In the genomic region with DNA sequence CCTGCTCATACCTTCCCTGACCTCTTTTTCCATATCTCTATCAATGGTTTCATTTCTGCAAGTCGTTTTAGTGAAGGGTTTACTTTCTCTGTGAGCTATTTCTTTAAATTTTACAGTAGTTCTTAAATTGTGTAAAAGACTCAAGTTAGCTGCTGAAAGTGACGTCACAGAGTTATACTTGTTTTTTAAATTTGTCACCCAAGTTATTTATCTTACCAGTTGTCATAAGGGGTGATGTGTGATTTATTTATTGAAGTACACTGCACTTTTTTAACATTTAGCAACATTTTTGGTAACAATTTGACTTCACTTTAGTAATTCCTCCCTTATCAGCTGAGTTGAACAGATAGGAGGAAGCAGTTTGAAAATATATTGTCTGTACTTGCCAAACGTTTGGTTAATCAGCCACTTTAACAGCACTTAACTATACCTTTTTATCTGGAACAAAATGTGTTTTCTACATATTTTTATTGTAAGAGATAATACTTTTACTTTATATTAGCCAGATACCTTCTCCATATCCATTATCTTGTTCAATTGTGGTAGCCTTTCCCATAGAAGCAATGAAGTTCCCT, we compare ENCODE assay signal across 14 cellular contexts. TPM values are rescaled to one million over a fixed set of nuclear protein-coding genes. Genes with fewer than 3 reads are reported as not detected.
DNase-seq lines count a peak whose midpoint lies in the region; ATAC-seq, FAIRE-seq and TF ChIP-seq lines count a peak whose summit lies in the region.
"Had no signal": no experiment of that assay in that cellular context is flagged by ENCODE, and none has a peak within 500 bp of the region (broad histone marks: within the 10 kb centered on the region; RNA-seq: fewer than 3 reads in every experiment).

No MANE protein-coding gene starts in this region.

- peak overlapping the region; percentile 71 for H3K27ac Mint-ChIP-seq in Calu3 (ENCODE audit: unreplicated experiment)
- peak overlapping the region in 1 of 2 donors; percentile 75 for H3K27ac Mint-ChIP-seq in natural killer cell treated with Interleukin-12 subunit alpha and Interleukin-12 subunit beta and Interleukin-15 and Interleukin-18, amount 100 ng/mL, for 72 hours
- H3K27ac Mint-ChIP-seq: stimulated activated memory B cell treated with anti-CD40 and anti-IgM and Interleukin-4, amounts not matched to agents 10 μg/mL and 1 μg/mL and 100 μg/mL, for 72 hours had no signal

- no peaks in the 10 kb centered on the region for H3K27me3 Mint-ChIP-seq in Calu3 (ENCODE audit: unreplicated experiment)
- H3K27me3 Mint-ChIP-seq in natural killer cell treated with Interleukin-12 subunit alpha and Interleukin-12 subunit beta and Interleukin-15 and Interleukin-18, amount 100 ng/mL, for 72 hours: no peaks in the 10 kb centered on the region
- H3K27me3 Mint-ChIP-seq: stimulated activated memory B cell treated with anti-CD40 and anti-IgM and Interleukin-4, amounts not matched to agents 10 μg/mL and 1 μg/mL and 100 μg/mL, for 72 hours had no signal

- no peak for TF ChIP-seq CTCF in Calu3 (IDR thresholded peaks at IDR 0.05; ENCODE audit: unreplicated experiment)
- no peak for TF ChIP-seq CTCF in MM.1S (IDR thresholded peaks at IDR 0.05; ENCODE audit: low read length)
- TF ChIP-seq CTCF in K562 (IDR thresholded peaks at IDR 0.05 in 2 of 3, conservative IDR thresholded peaks at IDR 0.05 in 1 of 3; ENCODE audit: insufficient read depth in 2 of 3, low read depth in 1 of 3, low read length in 3 of 3): no peak

- H3K79me2 ChIP-seq in MM.1S (ENCODE audit: low read length) (peaks cover 85% of the 10 kb centered on the region), K562 (ENCODE audit: control insufficient read depth, insufficient read depth, low read length) (peaks cover 92% of the 10 kb centered on the region)

- DNase-seq in Calu3 (no peak), MM.1S (no peak), K562 (ENCODE audit: extremely low read depth in 1 of 4, low spot score in 3 of 4) (no peak), NCI-H2029 (lab: John Stamatoyannopoulos, UW) (no peak), inferior parietal cortex (ENCODE audit: extremely low spot score) (no peak), NK-92 (lab: John Stamatoyannopoulos, UW; ENCODE audit: unreplicated experiment) (no peak)
- no peak for DNase-seq in natural killer cell treated with Interleukin-12 subunit alpha and Interleukin-12 subunit beta and Interleukin-15 and Interleukin-18, amount 100 ng/mL, for 72 hours (ENCODE audit: low spot score)
- DNase-seq: activated effector memory CD4-positive, alpha-beta T cell treated with Interleukin-2 at 50 U/mL for 16 hours; left colon; NCI-H2171 had no signal

- peaks cover 24% of the 10 kb centered on the region for H3K4me1 Mint-ChIP-seq in Calu3 (ENCODE audit: low read depth, unreplicated experiment)
- peaks cover 43 to 60% of the 10 kb centered on the region in 2 donors for H3K4me1 Mint-ChIP-seq in natural killer cell treated with Interleukin-12 subunit alpha and Interleukin-12 subunit beta and Interleukin-15 and Interleukin-18, amount 100 ng/mL, for 72 hours (ENCODE audit: low read depth in 2 of 2)

- no peak overlapping the region for H3K4me3 ChIP-seq in MM.1S (ENCODE audit: low read length)
- H3K4me3 ChIP-seq in K562: no peak overlapping the region

- H3K4me2 ChIP-seq in MM.1S (ENCODE audit: low read depth, low read length): peak overlapping the region; percentile 1; the same call in 1 of the 2 replicates
- peak overlapping the region; percentile 15; the same call in 1 of the 2 replicates for H3K4me2 ChIP-seq in K562 (ENCODE audit: insufficient read depth, low read length)

- CTCF ChIA-PET in Calu3 (lab: Charles Lee): interaction anchor here (0.6 to 1.1 kb wide), 3 partner anchors 9 to 741 kb away, joined by 3 to 5 read pairs (median 3); no protein-coding TSS in a partner anchor
- CTCF ChIA-PET in K562 (lab: Yijun Ruan, JAX; ENCODE audit: low intra/inter-chr PET ratio): no interaction called here

- no peaks in the 10 kb centered on the region for H3K9me3 Mint-ChIP-seq in Calu3 (ENCODE audit: low read depth, unreplicated experiment)
- no peaks in the 10 kb centered on the region for H3K9me3 Mint-ChIP-seq in natural killer cell treated with Interleukin-12 subunit alpha and Interleukin-12 subunit beta and Interleukin-15 and Interleukin-18, amount 100 ng/mL, for 72 hours
- H3K9me3 Mint-ChIP-seq: stimulated activated memory B cell treated with anti-CD40 and anti-IgM and Interleukin-4, amounts not matched to agents 10 μg/mL and 1 μg/mL and 100 μg/mL, for 72 hours had no signal

- TF ChIP-seq POLR2A in K562 (conservative IDR thresholded peaks at IDR 0.05): no peak

- H2AFZ ChIP-seq in MM.1S (ENCODE audit: low read length) (no peak overlapping the region), K562 (ENCODE audit: low read depth, low read length) (no peak overlapping the region)

- no peak overlapping the region for H3K4me3 Mint-ChIP-seq in Calu3 (ENCODE audit: low read depth, unreplicated experiment)
- H3K4me3 Mint-ChIP-seq in natural killer cell treated with Interleukin-12 subunit alpha and Interleukin-12 subunit beta and Interleukin-15 and Interleukin-18, amount 100 ng/mL, for 72 hours: peak overlapping the region; percentile 73

- no peaks in the 10 kb centered on the region for H3K9me1 ChIP-seq in K562 (ENCODE audit: control insufficient read depth, insufficient read depth, low read length)

- in situ Hi-C loops in K562 (cut with MboI): no loop called here

- no peak for TF ChIP-seq EP300 in K562 (IDR thresholded peaks at IDR 0.05; ENCODE audit: low read length)

- ATAC-seq in K562 (no peak), GM18511 (IDR thresholded peaks at IDR 0.05; ENCODE audit: unreplicated experiment) (no peak)
- ATAC-seq in natural killer cell treated with Interleukin-12 subunit alpha and Interleukin-12 subunit beta and Interleukin-15 and Interleukin-18, amount 100 ng/mL, for 72 hours: no peak
- ATAC-seq: left colon; stimulated activated memory B cell treated with anti-CD40 and anti-IgM and Interleukin-4, amounts not matched to agents 10 μg/mL and 1 μg/mL and 100 μg/mL, for 72 hours had no signal

- H3K4me1 ChIP-seq in MM.1S (ENCODE audit: low read length) (no peaks in the 10 kb centered on the region; the same call in 1 of the 2 replicates), K562 (replicated peaks in 1 of 2; ENCODE audit: control insufficient read depth in 2 of 2, insufficient read depth in 2 of 2, low read length in 2 of 2) (peaks cover 12 to 28% of the 10 kb centered on the region in 2 experiments)

- no peaks in the 10 kb centered on the region for H3K9me2 ChIP-seq in MM.1S (replicated peaks; ENCODE audit: insufficient read depth, low read length)

- H3K9me3 ChIP-seq in MM.1S (replicated peaks; ENCODE audit: insufficient read depth, low read length) (no peaks in the 10 kb centered on the region), K562 (replicated peaks; ENCODE audit: control insufficient read depth, insufficient read depth, low read depth, low read length) (no peaks in the 10 kb centered on the region)

- POLR2A ChIA-PET in K562 (lab: Yijun Ruan, JAX): interaction anchor here (0.7 to 2.6 kb wide), 5 partner anchors 9 to 84 kb away, joined by 3 to 19 read pairs (median 3); no protein-coding TSS in a partner anchor

- H3K9ac ChIP-seq in MM.1S (ENCODE audit: low read length) (no peak overlapping the region), K562 (ENCODE audit: insufficient read depth in 1 of 2, low read depth in 2 of 2, low read length in 2 of 2) (no peak overlapping the region)

- no peak overlapping the region for H3K27ac ChIP-seq in MM.1S (ENCODE audit: low read length)
- no peak overlapping the region for H3K27ac ChIP-seq in K562 (ENCODE audit: extremely low read depth, low read depth, low read length)

- peaks cover 14% of the 10 kb centered on the region for H3F3A ChIP-seq in MM.1S (ENCODE audit: insufficient read depth, low read length)

- H3K27me3 ChIP-seq in MM.1S (replicated peaks; ENCODE audit: insufficient read depth, low read length): no peaks in the 10 kb centered on the region
- H3K27me3 ChIP-seq in K562 (ENCODE audit: control insufficient read depth in 2 of 2, insufficient read depth in 2 of 2, low read length in 2 of 2): no peaks in the 10 kb centered on the region

- peaks cover 56% of the 10 kb centered on the region for H3K36me3 Mint-ChIP-seq in Calu3 (ENCODE audit: insufficient read depth, unreplicated experiment)
- no peaks in the 10 kb centered on the region for H3K36me3 Mint-ChIP-seq in natural killer cell treated with Interleukin-12 subunit alpha and Interleukin-12 subunit beta and Interleukin-15 and Interleukin-18, amount 100 ng/mL, for 72 hours
- H3K36me3 Mint-ChIP-seq: stimulated activated memory B cell treated with anti-CD40 and anti-IgM and Interleukin-4, amounts not matched to agents 10 μg/mL and 1 μg/mL and 100 μg/mL, for 72 hours had no signal

- WGBS in K562 (ENCODE audit: insufficient coverage, low coverage, missing lambda C conversion rate): 4% methylated on average over 3 of the region's 3 CpGs

- H3K36me3 ChIP-seq in MM.1S (replicated peaks; ENCODE audit: insufficient read depth, low read length) (no peaks in the 10 kb centered on the region; the same call in 1 of the 2 replicates), K562 (ENCODE audit: control insufficient read depth, insufficient read depth, low read length) (peaks cover 17% of the 10 kb centered on the region)

- intact Hi-C loops in Calu3 (cut with micrococcal nuclease; ENCODE audit: unreplicated experiment): loop anchor here (10.0 kb wide), 1 partner anchor 162 kb away; no protein-coding TSS in a partner anchor
- intact Hi-C loops in K562 (cut with micrococcal nuclease): no loop called here

- peak; percentile 52 for FAIRE-seq in K562 (lab: Jason Lieb, UNC)
- FAIRE-seq: G401.6, small intestine had no signal

- BruUV-seq in Calu3 (replicated peaks; lab: Mats Ljungman, UMichigan) (no TSS peak), K562 (replicated peaks; lab: Mats Ljungman, UMichigan) (no TSS peak)

- no peak for TF ChIP-seq RAD21 in K562 (CRISPR knock-in tag; conservative IDR thresholded peaks at IDR 0.05 in 1 of 2, IDR thresholded peaks at IDR 0.05 in 1 of 2)

- H4K20me1 ChIP-seq in MM.1S (ENCODE audit: insufficient read depth, low read length) (peaks cover 67% of the 10 kb centered on the region), K562 (replicated peaks; ENCODE audit: control insufficient read depth, insufficient read depth, low read length) (peaks cover 52% of the 10 kb centered on the region)

RNA-seq across cellular contexts. Expression of gene STT3B, which starts 3.8 kb away (rescaled TPM):
- total RNA-seq in Calu3 (2022): 138 and 202 TPM in 2 replicates
- 117 and 214 TPM in 2 replicates for total RNA-seq in K562 (2011; cell fraction: chromatin; rRNA removed; ENCODE audit: low replicate concordance)
- 88.2 and 95.5 TPM in 2 replicates for total RNA-seq in K562 (2011; cell fraction: nucleolus; rRNA removed)
- total RNA-seq in K562 (2011; cell fraction: nucleoplasm; rRNA removed): 186 and 203 TPM in 2 replicates
- total RNA-seq in K562 (2014; rRNA removed): 88.0 and 111 TPM in 2 replicates
- total RNA-seq in K562 (2014; rRNA removed; fragmentation: Illumina TruSeq; extraction: Trizol): 144 TPM in 2 replicates
- 142 and 147 TPM in 2 replicates for total RNA-seq in K562 (2015; rRNA removed; fragmentation: Illumina TruSeq; extraction: Trizol)
- total RNA-seq in K562 (2021): 111 and 114 TPM in 2 replicates
- 87.8 and 125 TPM in 2 replicates for polyA plus RNA-seq in K562 (2011; rRNA removed)
- polyA plus RNA-seq in K562 (2011; cell fraction: cytosol; rRNA removed): 43.1 and 55.5 TPM in 2 replicates
- 33.7 and 45.5 TPM in 2 replicates for polyA plus RNA-seq in K562 (2011; cell fraction: nucleus; rRNA removed)
- 71.2 and 87.2 TPM in 2 replicates for polyA plus RNA-seq in K562 (2012)
- polyA plus RNA-seq in K562 (2014; fragmentation: Illumina TruSeq; extraction: Trizol): 80.5 and 100 TPM in 2 replicates
- 10 to 100 TPM; 22.4 to 32.8 TPM for polyA plus RNA-seq in K562 (2014; fragmentation: Nextera tagmentation; extraction: Ambion mirVana)
- 76.8 and 85.9 TPM in 2 replicates for polyA plus RNA-seq in K562 (2014; rRNA removed)
- 169 and 173 TPM in 2 replicates for polyA minus RNA-seq in K562 (2011; rRNA and poly(A)+ RNA removed)
- polyA minus RNA-seq in K562 (2011; cell fraction: cytosol; rRNA and poly(A)+ RNA removed): 50.8 and 65.5 TPM in 2 replicates
- polyA minus RNA-seq in K562 (2011; cell fraction: nucleus; rRNA and poly(A)+ RNA removed): 47.0 and 80.1 TPM in 2 replicates
- 100 to 1,000 TPM; 131 to 160 TPM for total RNA-seq in natural killer cell treated with Interleukin-12 subunit alpha and Interleukin-12 subunit beta and Interleukin-15 and Interleukin-18, amount 100 ng/mL, for 72 hours
